1 cellular context compared by ENCODE assay signal in genomic region chr7:122743211-122743610, GRCh38.
TF ChIP-seq lines count a peak whose summit lies in the region.

No MANE protein-coding gene starts in this region.

TF ChIP-seq in H1, 55 proteins besides CTCF, POLR2A, EP300 and RAD21 (continued from another document):
- TF ChIP-seq CHD7 (IDR thresholded peaks at IDR 0.05; ENCODE audit: insufficient replicate concordance, low read length) (no peak), BCL11A (IDR thresholded peaks at IDR 0.05; ENCODE audit: low read depth in 2 of 2, low read length in 2 of 2) (no peak), BACH1 (IDR thresholded peaks at IDR 0.05; ENCODE audit: low read length) (no peak), GABPA (IDR thresholded peaks at IDR 0.05; ENCODE audit: borderline replicate concordance, insufficient read depth, low read length) (no peak), NANOG (IDR thresholded peaks at IDR 0.05; ENCODE audit: insufficient read depth, low read depth, low read length, poor library complexity, severe bottlenecking) (no peak), PHF8 (conservative IDR thresholded peaks at IDR 0.05; ENCODE audit: low read depth, low read length) (no peak), FOSL1 (IDR thresholded peaks at IDR 0.05; ENCODE audit: insufficient read depth, low read depth, low read length) (no peak), SIN3A (conservative IDR thresholded peaks at IDR 0.05 in 1 of 2, IDR thresholded peaks at IDR 0.05 in 1 of 2; ENCODE audit: low read depth in 1 of 2, low read length in 2 of 2) (no peak), TEAD4 (IDR thresholded peaks at IDR 0.05; ENCODE audit: low read depth, low read length) (no peak), SP2 (IDR thresholded peaks at IDR 0.05; ENCODE audit: low read length) (no peak), RBBP5 (IDR thresholded peaks at IDR 0.05; ENCODE audit: borderline replicate concordance, low read depth, low read length) (no peak)
